Comparison of ENCODE assay signal across 14 cellular contexts in genomic region chr21:27649323-27649722, GRCh38.
DNase-seq lines count a peak whose midpoint lies in the region; ATAC-seq, FAIRE-seq and TF ChIP-seq lines count a peak whose summit lies in the region.
"Had no signal": no experiment of that assay in that cellular context is flagged by ENCODE, and none has a peak within 500 bp of the region (broad histone marks: within the 10 kb centered on the region; RNA-seq: fewer than 3 reads in every experiment).

No MANE protein-coding gene starts in this region.

- no peak for TF ChIP-seq POLR2A in endothelial cell of umbilical vein (IDR thresholded peaks at IDR 0.05; ENCODE audit: low read depth, low read length)

- H3F3A ChIP-seq in PC-3 (ENCODE audit: low read length, unreplicated experiment), result no peaks in the 10 kb centered on the region

- H3K27me3 ChIP-seq in PC-3 (ENCODE audit: low read length) (no peaks in the 10 kb centered on the region), endothelial cell of umbilical vein (ENCODE audit: control insufficient read depth in 2 of 2, insufficient read depth in 2 of 2, low read length in 2 of 2) (no peaks in the 10 kb centered on the region), A673 (replicated peaks; ENCODE audit: insufficient read depth, low read depth, low read length, poor library complexity) (no peaks in the 10 kb centered on the region)
- H3K27me3 ChIP-seq: colonic mucosa had no signal

- FAIRE-seq in endothelial cell of umbilical vein (lab: Jason Lieb, UNC), result peak; percentile 85

- intact Hi-C loops in PC-3 (cut with micrococcal nuclease), result loop anchor here (5.0 kb wide), 2 partner anchors 33 to 888 kb away; no protein-coding TSS in a partner anchor
- intact Hi-C loops in endothelial cell of umbilical vein (cut with micrococcal nuclease), result loop anchor here (2.0 to 10.0 kb wide), 6 partner anchors 33 to 987 kb away; no protein-coding TSS in a partner anchor
- intact Hi-C loops in cardiac septum (cut with DNase I), result no loop called here
- intact Hi-C loops in A673 (cut with micrococcal nuclease; ENCODE audit: unreplicated experiment), result no loop called here

- no peaks in the 10 kb centered on the region for H3K9me1 ChIP-seq in endothelial cell of umbilical vein (replicated peaks; ENCODE audit: control insufficient read depth, extremely low read depth, insufficient read depth, low read length)

- TF ChIP-seq CTCF in AG10803 (conservative IDR thresholded peaks at IDR 0.05; ENCODE audit: low read length), result no peak
- TF ChIP-seq CTCF in PC-3 (conservative IDR thresholded peaks at IDR 0.05; ENCODE audit: low read depth, low read length), result no peak
- TF ChIP-seq CTCF in endothelial cell of umbilical vein (IDR thresholded peaks at IDR 0.05; ENCODE audit: extremely low read depth in 1 of 2, insufficient read depth in 1 of 2, low read depth in 1 of 2, low read length in 2 of 2), result no peak
- TF ChIP-seq CTCF in A673 (conservative IDR thresholded peaks at IDR 0.05; ENCODE audit: low read depth, low read length), result no peak

- no peaks in the 10 kb centered on the region for H3K9me2 ChIP-seq in PC-3 (replicated peaks; ENCODE audit: low read length)

- dilution Hi-C loops in endothelial cell of umbilical vein (cut with MboI; ENCODE audit: extremely low pct_ligation_motif_present, low sequenced_read_pairs), result no loop called here

- H3K4me1 ChIP-seq in PC-3 (ENCODE audit: insufficient read depth, low read length), result peaks cover 23% of the 10 kb centered on the region
- H3K4me1 ChIP-seq in endothelial cell of umbilical vein (ENCODE audit: control insufficient read depth, extremely low read depth, insufficient read depth, low read length), result peaks cover 34% of the 10 kb centered on the region
- peaks cover 3% of the 10 kb centered on the region for H3K4me1 ChIP-seq in mesodermal cell (ENCODE audit: control insufficient read depth, insufficient read depth, low read length, poor library complexity, severe bottlenecking)
- H3K4me1 ChIP-seq in A673 (ENCODE audit: insufficient read depth, low read length, poor library complexity, severe bottlenecking), result no peaks in the 10 kb centered on the region
- H3K4me1 ChIP-seq: colonic mucosa had no signal

- 38 to 80% methylated on average over 1 of the region's 4 CpGs for WGBS in mesodermal cell (ENCODE audit: insufficient coverage in 2 of 2), 2 experiments

- H3K79me2 ChIP-seq in PC-3 (ENCODE audit: low read length), result no peaks in the 10 kb centered on the region
- no peaks in the 10 kb centered on the region for H3K79me2 ChIP-seq in endothelial cell of umbilical vein (ENCODE audit: control insufficient read depth, insufficient read depth, low read length)

- H3K4me3 ChIP-seq in AG10803 (ENCODE audit: low read length) (no peak overlapping the region), PC-3 (ENCODE audit: low read length) (no peak overlapping the region), endothelial cell of umbilical vein (replicated peaks in 1 of 3; ENCODE audit: insufficient read depth in 1 of 3, low read depth in 1 of 3, low read length in 3 of 3) (no peak overlapping the region), mesodermal cell (ENCODE audit: extremely low read depth, insufficient read depth, low read length, poor library complexity, severe bottlenecking) (no peak overlapping the region), A673 (ENCODE audit: low read depth, low read length, poor library complexity, severe bottlenecking) (no peak overlapping the region)
- H3K4me3 ChIP-seq: colonic mucosa, PC-9 had no signal

- CTCF ChIA-PET in PC-3 (lab: Charles Lee) (interaction anchor here (0.6 to 1.0 kb wide), 2 partner anchors 804 to 1069 kb away, joined by 3 to 6 read pairs; partner anchors contain the start of gene ADAMTS1), endothelial cell of umbilical vein (lab: Charles Lee) (interaction anchor here (0.9 to 1.9 kb wide), 9 partner anchors 9 to 1096 kb away, joined by 3 to 8 read pairs (median 4); no protein-coding TSS in a partner anchor), A673 (lab: Charles Lee) (no interaction called here)

- H2AFZ ChIP-seq in PC-3 (ENCODE audit: low read length), result no peak overlapping the region
- no peak overlapping the region for H2AFZ ChIP-seq in endothelial cell of umbilical vein (ENCODE audit: low read depth, low read length)
- H2AFZ ChIP-seq: PC-9 had no signal

- peak overlapping the region; percentile 31; the same call in 1 of the 2 replicates for H3K4me2 ChIP-seq in PC-3 (ENCODE audit: low read length)
- peak overlapping the region; percentile 54 for H3K4me2 ChIP-seq in endothelial cell of umbilical vein (ENCODE audit: insufficient read depth, low read length)
- H3K4me2 ChIP-seq: PC-9 had no signal

- ATAC-seq in PC-3, result peak; percentile 72
- no peak for ATAC-seq in HG03342 (IDR thresholded peaks at IDR 0.05; ENCODE audit: unreplicated experiment)

- BruUV-seq in PC-3 (replicated peaks; lab: Mats Ljungman, UMichigan) (no TSS peak), endothelial cell of umbilical vein (replicated peaks; lab: Mats Ljungman, UMichigan) (no TSS peak), A673 (replicated peaks; lab: Mats Ljungman, UMichigan) (no TSS peak)

- H3K9ac ChIP-seq in PC-3 (ENCODE audit: low read length) (peak overlapping the region; percentile 63), endothelial cell of umbilical vein (replicated peaks; ENCODE audit: extremely low read depth, insufficient read depth, low read length) (peak overlapping the region; percentile 76)

- DNase-seq in AG10803 (ENCODE audit: low read depth) (peak; percentile 90), PC-3 (peak; percentile 64), endothelial cell of umbilical vein (ENCODE audit: low read depth, low spot score) (peak; percentile 90), cardiac septum (ENCODE audit: low spot score) (no peak), activated gamma-delta T cell (lab: John Stamatoyannopoulos, UW) (no peak), A673 (ENCODE audit: low spot score) (no peak)
- DNase-seq: activated CD4-positive, alpha-beta T cell treated with anti-CD3 and anti-CD28 coated beads, Interleukin-2, amount 50 U/mL, for 48 hours; activated effector memory CD4-positive, alpha-beta T cell treated with Interleukin-2 at 50 U/mL for 16 hours; colonic mucosa; NCI-H2227 treated with DMSO at 0.1 percent for 48 hours; PC-9; stimulated activated CD4-positive, alpha-beta T cell treated with anti-CD3 and anti-CD28 coated beads, Interleukin-1b, Interleukin-23, amount 100 ng/mL, for 48 hours had no signal

- POLR2A ChIA-PET in PC-3 (lab: Charles Lee; ENCODE audit: unreplicated experiment), result no interaction called here
- POLR2A ChIA-PET in endothelial cell of umbilical vein (lab: Charles Lee), result no interaction called here
- POLR2A ChIA-PET in A673 (lab: Charles Lee; ENCODE audit: low non-redundant PET), result no interaction called here

- H3K27ac ChIP-seq in PC-3 (ENCODE audit: low read length) (peak overlapping the region; percentile 87), endothelial cell of umbilical vein (ENCODE audit: insufficient read depth, low read depth, low read length) (peak overlapping the region; percentile 91), mesodermal cell (ENCODE audit: low read depth, low read length, severe bottlenecking) (peak overlapping the region; percentile 17), A673 (ENCODE audit: low read depth, low read length, poor library complexity, severe bottlenecking) (no peak overlapping the region)
- H3K27ac ChIP-seq: colonic mucosa, PC-9 had no signal

- H3K36me3 ChIP-seq in PC-3 (ENCODE audit: low read depth, low read length), result no peaks in the 10 kb centered on the region
- H3K36me3 ChIP-seq in endothelial cell of umbilical vein (ENCODE audit: control insufficient read depth in 2 of 2, extremely low read depth in 1 of 2, insufficient read depth in 2 of 2, low read length in 2 of 2), result no peaks in the 10 kb centered on the region
- no peaks in the 10 kb centered on the region for H3K36me3 ChIP-seq in mesodermal cell (ENCODE audit: control insufficient read depth, insufficient read depth, low read length)
- no peaks in the 10 kb centered on the region for H3K36me3 ChIP-seq in A673 (ENCODE audit: insufficient read depth, low read length, poor library complexity, severe bottlenecking)
- H3K36me3 ChIP-seq: colonic mucosa had no signal

- H4K20me1 ChIP-seq in PC-3 (ENCODE audit: low read length) (no peaks in the 10 kb centered on the region), endothelial cell of umbilical vein (replicated peaks; ENCODE audit: control insufficient read depth, extremely low read depth, insufficient read depth, low read length) (no peaks in the 10 kb centered on the region)

- peaks cover 7% of the 10 kb centered on the region; the same call in 1 of the 2 replicates for H3K9me3 ChIP-seq in PC-3 (ENCODE audit: low read length)
- H3K9me3 ChIP-seq in endothelial cell of umbilical vein (replicated peaks; ENCODE audit: control insufficient read depth, insufficient read depth, low read length), result no peaks in the 10 kb centered on the region
- H3K9me3 ChIP-seq in mesodermal cell (ENCODE audit: control insufficient read depth, low read length), result no peaks in the 10 kb centered on the region
- peaks cover 9% of the 10 kb centered on the region for H3K9me3 ChIP-seq in A673 (ENCODE audit: low read depth, low read length, poor library complexity, severe bottlenecking)
- H3K9me3 ChIP-seq: colonic mucosa had no signal

TF ChIP-seq in endothelial cell of umbilical vein, 7 proteins besides CTCF, POLR2A, EP300 and RAD21:
- no peak for TF ChIP-seq MAX (IDR thresholded peaks at IDR 0.05; ENCODE audit: insufficient read depth, insufficient read length)
- TF ChIP-seq GATA2 (IDR thresholded peaks at IDR 0.05; ENCODE audit: insufficient read depth, insufficient read length, low read depth, low read length), result peak; percentile 73
- no peak for TF ChIP-seq EZH2 (IDR thresholded peaks at IDR 0.05; ENCODE audit: borderline replicate concordance, low read depth, low read length, severe bottlenecking)
- no peak for TF ChIP-seq POLR2AphosphoS5 (IDR thresholded peaks at IDR 0.05; ENCODE audit: insufficient read depth, low read depth, low read length)
- peak; percentile 91 for TF ChIP-seq JUN (IDR thresholded peaks at IDR 0.05; ENCODE audit: borderline replicate concordance, insufficient read depth, insufficient read length, low read depth)
- peak; percentile 84 for TF ChIP-seq FOS (IDR thresholded peaks at IDR 0.05; ENCODE audit: borderline replicate concordance, insufficient read depth, low read length)
- TF ChIP-seq MYC (IDR thresholded peaks at IDR 0.05; ENCODE audit: low read depth, low read length), result no peak

Comparison
In these comparisons a context has a peak if more than half of its experiments do, and no peak if none do; other contexts are left out.
1. DNase-seq: peak in AG10803 (single experiment), PC-3 (single experiment) and endothelial cell of umbilical vein (single experiment); none in cardiac septum (single experiment), activated gamma-delta T cell (single experiment) and A673 (single experiment).
2. intact Hi-C loops: an anchor here in PC-3 (5.0 kb wide) and endothelial cell of umbilical vein (2.0 to 10.0 kb wide); none called in cardiac septum and A673.